ENCODE assay signal across 10 cellular contexts in genomic region chr16:74608944-74609343, GRCh38. TPM values are rescaled to one million over a fixed set of nuclear protein-coding genes. Genes with fewer than 3 reads are reported as not detected.
DNase-seq lines count a peak whose midpoint lies in the region; ATAC-seq and TF ChIP-seq lines count a peak whose summit lies in the region.
"Had no signal": no experiment of that assay in that cellular context is flagged by ENCODE, and none has a peak within 500 bp of the region (broad histone marks: within the 10 kb centered on the region; RNA-seq: fewer than 3 reads in every experiment).

No MANE protein-coding gene starts in this region.

- H3K4me3 Mint-ChIP-seq in activated CD8-positive, alpha-beta memory T cell treated with anti-CD3 and anti-CD28 coated beads, Interleukin-2, amount 10 ng/mL, durations not matched to agents 7 days and 5 days = no peak overlapping the region
- H3K4me3 Mint-ChIP-seq in WTC11 = no peak overlapping the region
- H3K4me3 Mint-ChIP-seq in activated naive CD8-positive, alpha-beta T cell treated with anti-CD3 and anti-CD28 coated beads, Interleukin-2, amount 10 ng/mL, durations not matched to agents 7 days and 5 days = peak overlapping the region; percentile 65
- H3K4me3 Mint-ChIP-seq: nephron progenitor cell had no signal

- peaks cover 36% of the 10 kb centered on the region for H3K4me1 ChIP-seq in body of pancreas

- intact Hi-C loops in body of pancreas (cut with DNase I) = no loop called here

- peak; percentile 59 for DNase-seq in activated CD8-positive, alpha-beta memory T cell treated with anti-CD3 and anti-CD28 coated beads, Interleukin-2, amount 10 ng/mL, durations not matched to agents 7 days and 5 days
- no peak for DNase-seq in activated CD8-positive, alpha-beta memory T cell treated with anti-CD3 and anti-CD28 coated beads, Interleukin-2, amount 50 U/mL, for 48 hours
- DNase-seq in WTC11 (ENCODE audit: low spot score) = no peak
- no peak for DNase-seq in activated naive CD8-positive, alpha-beta T cell treated with anti-CD3 and anti-CD28 coated beads, Interleukin-2, amount 10 ng/mL, durations not matched to agents 7 days and 5 days
- DNase-seq in stimulated activated naive CD4-positive, alpha-beta T cell treated with Interleukin-2 at 50 U/mL for 16 hours (lab: John Stamatoyannopoulos, UW) = peak; percentile 14
- DNase-seq in SW 1271 (lab: John Stamatoyannopoulos, UW) = no peak
- DNase-seq in body of pancreas = no peak
- no peak for DNase-seq in COLO668 (lab: John Stamatoyannopoulos, UW; ENCODE audit: unreplicated experiment)
- DNase-seq: NCI-H774, nephron progenitor cell had no signal

- peaks cover 7% of the 10 kb centered on the region for H3K36me3 Mint-ChIP-seq in activated CD8-positive, alpha-beta memory T cell treated with anti-CD3 and anti-CD28 coated beads, Interleukin-2, amount 10 ng/mL, durations not matched to agents 7 days and 5 days
- H3K36me3 Mint-ChIP-seq in WTC11 = no peaks in the 10 kb centered on the region
- H3K36me3 Mint-ChIP-seq in activated naive CD8-positive, alpha-beta T cell treated with anti-CD3 and anti-CD28 coated beads, Interleukin-2, amount 10 ng/mL, durations not matched to agents 7 days and 5 days = peaks cover 23% of the 10 kb centered on the region

- no peaks in the 10 kb centered on the region for H3K27me3 ChIP-seq in body of pancreas

- CTCF ChIA-PET in activated CD8-positive, alpha-beta memory T cell treated with anti-CD3 and anti-CD28 coated beads, Interleukin-2, amount 10 ng/mL, durations not matched to agents 7 days and 5 days (lab: Charles Lee) = interaction anchor here (0.6 kb wide), 1 partner anchor 332 kb away, joined by 3 read pairs; no protein-coding TSS in a partner anchor
- CTCF ChIA-PET in WTC11 (lab: Charles Lee) = no interaction called here

- no peak overlapping the region for H3K27ac Mint-ChIP-seq in activated CD8-positive, alpha-beta memory T cell treated with anti-CD3 and anti-CD28 coated beads, Interleukin-2, amount 10 ng/mL, durations not matched to agents 7 days and 5 days
- H3K27ac Mint-ChIP-seq in WTC11 = peak overlapping the region; percentile 74
- peak overlapping the region; percentile 54 for H3K27ac Mint-ChIP-seq in activated naive CD8-positive, alpha-beta T cell treated with anti-CD3 and anti-CD28 coated beads, Interleukin-2, amount 10 ng/mL, durations not matched to agents 7 days and 5 days
- H3K27ac Mint-ChIP-seq: nephron progenitor cell had no signal

- no peaks in the 10 kb centered on the region for H3K27me3 Mint-ChIP-seq in activated CD8-positive, alpha-beta memory T cell treated with anti-CD3 and anti-CD28 coated beads, Interleukin-2, amount 10 ng/mL, durations not matched to agents 7 days and 5 days
- H3K27me3 Mint-ChIP-seq in WTC11 (ENCODE audit: low read depth) = no peaks in the 10 kb centered on the region
- no peaks in the 10 kb centered on the region for H3K27me3 Mint-ChIP-seq in activated naive CD8-positive, alpha-beta T cell treated with anti-CD3 and anti-CD28 coated beads, Interleukin-2, amount 10 ng/mL, durations not matched to agents 7 days and 5 days

- no peaks in the 10 kb centered on the region for H3K36me3 ChIP-seq in body of pancreas (replicated peaks in 1 of 2; ENCODE audit: insufficient read depth in 1 of 2, low read depth in 2 of 2)

- peaks cover 0 to 2% (median 0%) of the 10 kb centered on the region in 3 donors for H3K9me3 ChIP-seq in body of pancreas

- H3K9me3 Mint-ChIP-seq in activated CD8-positive, alpha-beta memory T cell treated with anti-CD3 and anti-CD28 coated beads, Interleukin-2, amount 10 ng/mL, durations not matched to agents 7 days and 5 days (ENCODE audit: low read depth) = no peaks in the 10 kb centered on the region
- H3K9me3 Mint-ChIP-seq in WTC11 = no peaks in the 10 kb centered on the region
- H3K9me3 Mint-ChIP-seq in activated naive CD8-positive, alpha-beta T cell treated with anti-CD3 and anti-CD28 coated beads, Interleukin-2, amount 10 ng/mL, durations not matched to agents 7 days and 5 days = no peaks in the 10 kb centered on the region

- TF ChIP-seq POLR2A in body of pancreas (IDR thresholded peaks at IDR 0.05) = no peak

- H3K4me1 Mint-ChIP-seq in activated CD8-positive, alpha-beta memory T cell treated with anti-CD3 and anti-CD28 coated beads, Interleukin-2, amount 10 ng/mL, durations not matched to agents 7 days and 5 days = peaks cover 43% of the 10 kb centered on the region
- peaks cover 30% of the 10 kb centered on the region for H3K4me1 Mint-ChIP-seq in WTC11
- peaks cover 31% of the 10 kb centered on the region for H3K4me1 Mint-ChIP-seq in activated naive CD8-positive, alpha-beta T cell treated with anti-CD3 and anti-CD28 coated beads, Interleukin-2, amount 10 ng/mL, durations not matched to agents 7 days and 5 days

- H3K27ac ChIP-seq in body of pancreas = peak overlapping the region in 1 of 4 donors; percentile 98

- no peak for ATAC-seq in activated CD8-positive, alpha-beta memory T cell treated with anti-CD3 and anti-CD28 coated beads, Interleukin-2, amount 10 ng/mL, durations not matched to agents 7 days and 5 days
- ATAC-seq in WTC11 = no peak
- ATAC-seq in activated naive CD8-positive, alpha-beta T cell treated with anti-CD3 and anti-CD28 coated beads, Interleukin-2, amount 10 ng/mL, durations not matched to agents 7 days and 5 days (ENCODE audit: low read depth) = no peak
- ATAC-seq in body of pancreas = no peak

- TF ChIP-seq CTCF in WTC11 (IDR thresholded peaks at IDR 0.05) (no peak), body of pancreas (IDR thresholded peaks at IDR 0.05) (no peak)

- 66 to 77% methylated on average over 6 of the region's 6 CpGs for WGBS in body of pancreas, 2 donors

- POLR2A ChIA-PET in WTC11 (lab: Charles Lee) = no interaction called here
- POLR2A ChIA-PET in activated naive CD8-positive, alpha-beta T cell treated with anti-CD3 and anti-CD28 coated beads, Interleukin-2, amount 10 ng/mL, durations not matched to agents 7 days and 5 days (lab: Charles Lee) = interaction anchor here (0.7 to 1.3 kb wide), 3 partner anchors 20 to 33 kb away, joined by 3 read pairs; no protein-coding TSS in a partner anchor

- no peak overlapping the region for H3K4me3 ChIP-seq in body of pancreas

TF ChIP-seq in WTC11, 78 proteins besides CTCF, POLR2A, EP300 and RAD21 (continues in another document):
- TF ChIP-seq, protein P1, sequence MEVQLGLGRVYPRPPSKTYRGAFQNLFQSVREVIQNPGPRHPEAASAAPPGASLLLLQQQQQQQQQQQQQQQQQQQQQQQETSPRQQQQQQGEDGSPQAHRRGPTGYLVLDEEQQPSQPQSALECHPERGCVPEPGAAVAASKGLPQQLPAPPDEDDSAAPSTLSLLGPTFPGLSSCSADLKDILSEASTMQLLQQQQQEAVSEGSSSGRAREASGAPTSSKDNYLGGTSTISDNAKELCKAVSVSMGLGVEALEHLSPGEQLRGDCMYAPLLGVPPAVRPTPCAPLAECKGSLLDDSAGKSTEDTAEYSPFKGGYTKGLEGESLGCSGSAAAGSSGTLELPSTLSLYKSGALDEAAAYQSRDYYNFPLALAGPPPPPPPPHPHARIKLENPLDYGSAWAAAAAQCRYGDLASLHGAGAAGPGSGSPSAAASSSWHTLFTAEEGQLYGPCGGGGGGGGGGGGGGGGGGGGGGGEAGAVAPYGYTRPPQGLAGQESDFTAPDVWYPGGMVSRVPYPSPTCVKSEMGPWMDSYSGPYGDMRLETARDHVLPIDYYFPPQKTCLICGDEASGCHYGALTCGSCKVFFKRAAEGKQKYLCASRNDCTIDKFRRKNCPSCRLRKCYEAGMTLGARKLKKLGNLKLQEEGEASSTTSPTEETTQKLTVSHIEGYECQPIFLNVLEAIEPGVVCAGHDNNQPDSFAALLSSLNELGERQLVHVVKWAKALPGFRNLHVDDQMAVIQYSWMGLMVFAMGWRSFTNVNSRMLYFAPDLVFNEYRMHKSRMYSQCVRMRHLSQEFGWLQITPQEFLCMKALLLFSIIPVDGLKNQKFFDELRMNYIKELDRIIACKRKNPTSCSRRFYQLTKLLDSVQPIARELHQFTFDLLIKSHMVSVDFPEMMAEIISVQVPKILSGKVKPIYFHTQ (CRISPR knock-in tag; IDR thresholded peaks at IDR 0.05) = no peak
- no peak for TF ChIP-seq SMAD3 (CRISPR knock-in tag; IDR thresholded peaks at IDR 0.05; ENCODE audit: borderline replicate concordance)
- TF ChIP-seq ZNF396 (CRISPR knock-in tag; IDR thresholded peaks at IDR 0.05; ENCODE audit: borderline replicate concordance) = no peak
- TF ChIP-seq, protein P2, sequence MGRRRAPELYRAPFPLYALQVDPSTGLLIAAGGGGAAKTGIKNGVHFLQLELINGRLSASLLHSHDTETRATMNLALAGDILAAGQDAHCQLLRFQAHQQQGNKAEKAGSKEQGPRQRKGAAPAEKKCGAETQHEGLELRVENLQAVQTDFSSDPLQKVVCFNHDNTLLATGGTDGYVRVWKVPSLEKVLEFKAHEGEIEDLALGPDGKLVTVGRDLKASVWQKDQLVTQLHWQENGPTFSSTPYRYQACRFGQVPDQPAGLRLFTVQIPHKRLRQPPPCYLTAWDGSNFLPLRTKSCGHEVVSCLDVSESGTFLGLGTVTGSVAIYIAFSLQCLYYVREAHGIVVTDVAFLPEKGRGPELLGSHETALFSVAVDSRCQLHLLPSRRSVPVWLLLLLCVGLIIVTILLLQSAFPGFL (CRISPR knock-in tag; IDR thresholded peaks at IDR 0.05; ENCODE audit: borderline replicate concordance) = no peak
- TF ChIP-seq KAT7 (CRISPR knock-in tag; IDR thresholded peaks at IDR 0.05; ENCODE audit: borderline replicate concordance) = no peak
- TF ChIP-seq NFYB (CRISPR knock-in tag; conservative IDR thresholded peaks at IDR 0.05; ENCODE audit: low read depth) = no peak

RNA-seq across cellular contexts. Expression of gene GLG1, which starts 2.0 kb away (rescaled TPM):
- 10 to 100 TPM; 74.0 to 86.9 TPM for total RNA-seq in activated CD8-positive, alpha-beta memory T cell treated with anti-CD3 and anti-CD28 coated beads, Interleukin-2, amount 10 ng/mL, durations not matched to agents 7 days and 5 days
- total RNA-seq in WTC11 (2021) (156 to 179 TPM (median 171 TPM) in 3 replicates), body of pancreas (100 to 1,000 TPM; 103 to 144 TPM)
- 100 to 1,000 TPM; 118 to 120 TPM for total RNA-seq in activated naive CD8-positive, alpha-beta T cell treated with anti-CD3 and anti-CD28 coated beads, Interleukin-2, amount 10 ng/mL, durations not matched to agents 7 days and 5 days

RNA-seq across cellular contexts. Expression of gene RFWD3, which starts 57.7 kb away (rescaled TPM):
- 100 to 1,000 TPM; 121 to 162 TPM for total RNA-seq in activated CD8-positive, alpha-beta memory T cell treated with anti-CD3 and anti-CD28 coated beads, Interleukin-2, amount 10 ng/mL, durations not matched to agents 7 days and 5 days
- total RNA-seq in WTC11 (2021) (78.8 to 109 TPM (median 86.2 TPM) in 3 replicates), body of pancreas (10 to 100 TPM; 10.5 to 12.2 TPM)
- total RNA-seq in activated naive CD8-positive, alpha-beta T cell treated with anti-CD3 and anti-CD28 coated beads, Interleukin-2, amount 10 ng/mL, durations not matched to agents 7 days and 5 days = 100 to 1,000 TPM; 110 to 119 TPM

Comparison
In these comparisons a context has a peak if more than half of its experiments do, and no peak if none do; other contexts are left out.
1. DNase-seq: peak in activated CD8-positive, alpha-beta memory T cell treated with anti-CD3 and anti-CD28 coated beads, Interleukin-2, amount 10 ng/mL, durations not matched to agents 7 days and 5 days (single experiment) and stimulated activated naive CD4-positive, alpha-beta T cell treated with Interleukin-2 at 50 U/mL for 16 hours (single experiment); none in activated CD8-positive, alpha-beta memory T cell treated with anti-CD3 and anti-CD28 coated beads, Interleukin-2, amount 50 U/mL, for 48 hours (single experiment), WTC11 (single experiment), activated naive CD8-positive, alpha-beta T cell treated with anti-CD3 and anti-CD28 coated beads, Interleukin-2, amount 10 ng/mL, durations not matched to agents 7 days and 5 days (single experiment), SW 1271 (0 of 2), body of pancreas (0 of 4) and COLO668 (single experiment).